In the genomic region with DNA sequence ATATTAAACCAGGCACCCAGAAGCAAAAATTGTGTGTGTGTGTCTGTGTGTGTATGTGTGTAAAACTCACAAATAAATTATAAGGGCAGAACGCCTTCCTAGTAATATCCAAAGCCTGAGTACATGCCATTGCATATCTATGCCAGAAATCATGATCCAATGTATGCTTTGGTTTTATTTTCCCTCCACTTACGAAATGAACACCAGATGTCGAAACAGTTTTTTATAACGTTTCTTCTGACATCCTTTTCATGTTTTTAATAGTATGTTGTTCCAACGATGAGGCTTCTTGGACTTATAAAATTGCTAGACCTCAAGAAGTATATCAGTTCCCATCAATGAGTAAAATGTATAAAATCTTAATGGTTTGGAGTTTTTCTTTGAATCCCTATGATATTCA, we compare ENCODE assay signal across 26 cellular contexts. TPM values are rescaled to one million over a fixed set of nuclear protein-coding genes. Genes with fewer than 3 reads are reported as not detected.
"Had no signal": no experiment of that assay in that cellular context is flagged by ENCODE, and none has a peak within 500 bp of the region (broad histone marks: within the 10 kb centered on the region; RNA-seq: fewer than 3 reads in every experiment).

No MANE protein-coding gene starts in this region.

- H3K9ac ChIP-seq: neural progenitor cell had no signal

- H3K4me3 ChIP-seq: left ventricle myocardium inferior, neural progenitor cell, spleen, upper lobe of left lung had no signal

- H3K27ac ChIP-seq: left ventricle myocardium inferior, neural progenitor cell, spleen, upper lobe of left lung had no signal

- ATAC-seq: activated CD4-positive, alpha-beta T cell treated with anti-CD3 and anti-CD28 coated beads for 36 hours; activated T-cell treated with anti-CD3 and anti-CD28 coated beads, Interleukin-2, amount 50 U/mL, for 4 hours; esophagus mucosa; naive thymus-derived CD8-positive, alpha-beta T cell; sciatic nerve had no signal

- H3K4me1 ChIP-seq: left ventricle myocardium inferior, neural progenitor cell, spleen, upper lobe of left lung had no signal

- H3K36me3 ChIP-seq: left ventricle myocardium inferior, neural progenitor cell, spleen, upper lobe of left lung had no signal

- H3K4me2 ChIP-seq: neural progenitor cell had no signal

- DNase-seq: activated B cell treated with CpG ODN at 0.5 μM for 24 hours; activated CD4-positive, alpha-beta T cell treated with anti-CD3 and anti-CD28 coated beads for 36 hours; activated CD4-positive, alpha-beta T cell treated with anti-CD3 and anti-CD28 coated beads, Interleukin-2, amount 50 U/mL, for 4 hours; activated CD8-positive, alpha-beta memory T cell treated with anti-CD3 and anti-CD28 coated beads for 24 hours; activated CD8-positive, alpha-beta memory T cell treated with anti-CD3 and anti-CD28 coated beads, Interleukin-2, amount 50 U/mL, for 48 hours; activated naive CD4-positive, alpha-beta T cell; activated T-cell treated with anti-CD3 and anti-CD28 coated beads, Interleukin-2, amount 50 U/mL, for 4 hours; central memory CD4-positive, alpha-beta T cell; effector memory CD4-positive, alpha-beta T cell; glutamatergic neuron; hippocampal formation; left ventricle myocardium inferior; naive thymus-derived CD8-positive, alpha-beta T cell; posterior cingulate gyrus; spleen; stimulated activated CD4-positive, alpha-beta T cell treated with anti-CD3 and anti-CD28 coated beads, Interleukin-4, amount 100 ng/mL, for 1 hour; stimulated activated naive CD4-positive, alpha-beta T cell; T1000; upper lobe of left lung had no signal

- H3K27me3 ChIP-seq: neural progenitor cell, spleen, upper lobe of left lung had no signal

- H2AFZ ChIP-seq: neural progenitor cell had no signal

RNA-seq across cellular contexts. Expression of gene KCNIP4, which starts 55.4 kb away (rescaled TPM):
- total RNA-seq: activated B cell treated with CpG ODN at 0.5 μM for 24 hours; activated CD4-positive, alpha-beta T cell treated with anti-CD3 and anti-CD28 coated beads for 36 hours; activated T-cell treated with anti-CD3 and anti-CD28 coated beads, Interleukin-2, amount 50 U/mL, for 4 hours; activated T-helper 2 cell treated with anti-CD3 and anti-CD28 coated beads, Interferon-gamma antibody, Interleukin-2, Interleukin-4, amounts not matched to agents 10 μg/mL and 5 μg/mL and 100 μg/mL, durations not matched to agents 14 hours and 24 hours and 36 hours; dermis microvascular lymphatic vessel endothelial cell; endothelial cell of umbilical vein; esophagus mucosa; left ventricle myocardium inferior; lung microvascular endothelial cell; naive thymus-derived CD8-positive, alpha-beta T cell; sciatic nerve; spleen had no signal
- polyA plus RNA-seq: endothelial cell of umbilical vein, spleen had no signal
